ENCODE assay signal across 9 cellular contexts in genomic region chr4:123361195-123361861, GRCh38. TPM values are rescaled to one million over a fixed set of nuclear protein-coding genes. Genes with fewer than 3 reads are reported as not detected.
DNase-seq lines count a peak whose midpoint lies in the region; ATAC-seq, FAIRE-seq and TF ChIP-seq lines count a peak whose summit lies in the region.
"Had no signal": no experiment of that assay in that cellular context is flagged by ENCODE, and none has a peak within 500 bp of the region (broad histone marks: within the 10 kb centered on the region; RNA-seq: fewer than 3 reads in every experiment).

No MANE protein-coding gene starts in this region.

- H3K36me3 ChIP-seq in right atrium auricular region: no peaks in the 10 kb centered on the region
- H3K36me3 ChIP-seq in thoracic aorta: no peaks in the 10 kb centered on the region

- H3K27me3 ChIP-seq in right atrium auricular region: no peaks in the 10 kb centered on the region
- H3K27me3 ChIP-seq in thoracic aorta (replicated peaks; ENCODE audit: insufficient read depth): no peaks in the 10 kb centered on the region

- TF ChIP-seq CTCF in astrocyte of the cerebellum (IDR thresholded peaks at IDR 0.05; ENCODE audit: low read depth, low read length, missing control alignments) (no peak), right atrium auricular region (IDR thresholded peaks at IDR 0.05) (no peak), thoracic aorta (IDR thresholded peaks at IDR 0.05) (no peak)

- peak; percentile 60 for DNase-seq in HS-5 (ENCODE audit: low read depth)
- DNase-seq in astrocyte of the cerebellum (ENCODE audit: low read depth): peak; percentile 43
- no peak for DNase-seq in right atrium auricular region (ENCODE audit: low spot score)
- peak; percentile 17 for DNase-seq in thoracic aorta (ENCODE audit: low spot score)
- no peak for DNase-seq in NCI-H748 (lab: John Stamatoyannopoulos, UW; ENCODE audit: unreplicated experiment)
- no peak for DNase-seq in HTR-8/SVneo (ENCODE audit: insufficient read length, low spot score)
- DNase-seq: activated CD4-positive, CD25-positive, alpha-beta regulatory T cell; NCI-H146 had no signal

- in situ Hi-C loops in astrocyte of the cerebellum (cut with HindIII; ENCODE audit: low sequenced_read_pairs): no loop called here

- H3K9me3 ChIP-seq in right atrium auricular region: peaks cover 0 to 9% of the 10 kb centered on the region in 2 donors
- no peaks in the 10 kb centered on the region for H3K9me3 ChIP-seq in thoracic aorta

- ATAC-seq in thoracic aorta (ENCODE audit: insufficient number of reproducible peaks, low FRiP score, low read depth) (peak; percentile 72), GM19395 (IDR thresholded peaks at IDR 0.05; ENCODE audit: unreplicated experiment) (no peak)

- no peak for FAIRE-seq in HTR-8/SVneo (lab: Jason Lieb, UNC)

- no peak overlapping the region for H3K4me3 ChIP-seq in astrocyte of the cerebellum (ENCODE audit: low read depth, low read length)
- H3K4me3 ChIP-seq in right atrium auricular region: no peak overlapping the region
- no peak overlapping the region for H3K4me3 ChIP-seq in thoracic aorta

- H3K4me1 ChIP-seq in right atrium auricular region (peaks cover 0 to 18% of the 10 kb centered on the region in 2 donors), thoracic aorta (ENCODE audit: control insufficient read depth in 1 of 2, low read depth in 2 of 2) (peaks cover 6 to 21% of the 10 kb centered on the region in 2 donors)

- peak overlapping the region; percentile 73 to 81 for H3K27ac ChIP-seq in right atrium auricular region
- H3K27ac ChIP-seq in thoracic aorta: peak overlapping the region; percentile 78 to 86

RNA-seq across cellular contexts. Expression of gene SPRY1, which starts 35.3 kb away (rescaled TPM):
- total RNA-seq in right atrium auricular region: 100 to 1,000 TPM in 1 of 2 donors, 10 to 100 TPM in 1; 50.0 to 118 TPM
- total RNA-seq in thoracic aorta: 100 to 1,000 TPM; 147 to 215 TPM

Comparison
In these comparisons a context has a peak if more than half of its experiments do, and no peak if none do; other contexts are left out.
1. DNase-seq: peak in HS-5 (single experiment), astrocyte of the cerebellum (single experiment) and thoracic aorta (single experiment); none in right atrium auricular region (single experiment), NCI-H748 (single experiment) and HTR-8/SVneo (single experiment).